Comparison of ENCODE assay signal across 1 cellular context in genomic region chr11:32176223-32176811, GRCh38.
TF ChIP-seq lines count a peak whose summit lies in the region.

No MANE protein-coding gene starts in this region.

TF ChIP-seq in IMR-90, 13 proteins besides CTCF, POLR2A, EP300 and RAD21 (continued from another document):
- TF ChIP-seq RCOR1 (IDR thresholded peaks at IDR 0.05; ENCODE audit: insufficient replicate concordance, low read length) (no peak), MAZ (IDR thresholded peaks at IDR 0.05; ENCODE audit: borderline replicate concordance, low read depth, low read length) (no peak)
TF ChIP-seq in IMR-90: peak in this region for 2.
